ENCODE assay signal across 7 cellular contexts in genomic region chr7:88801046-88801445, GRCh38. TPM values are rescaled to one million over a fixed set of nuclear protein-coding genes. Genes with fewer than 3 reads are reported as not detected.
"Had no signal": no experiment of that assay in that cellular context is flagged by ENCODE, and none has a peak within 500 bp of the region (broad histone marks: within the 10 kb centered on the region; RNA-seq: fewer than 3 reads in every experiment).

No MANE protein-coding gene starts in this region.

- H3K4me3 Mint-ChIP-seq: H9 had no signal

- H3K9ac ChIP-seq: GM23248 had no signal

- DNase-seq: GM23248, H9, HCEC 1CT, IMR-90 had no signal

- H3K27ac ChIP-seq: GM23248 had no signal

- H3K9me3 Mint-ChIP-seq: H9 had no signal

- ATAC-seq: K562 had no signal

- H2AFZ ChIP-seq: GM23248 had no signal

- H3K4me3 ChIP-seq: GM23248, K562 had no signal

RNA-seq across cellular contexts. Expression of gene TEX47, which starts 5.5 kb away (rescaled TPM):
- total RNA-seq: GM23248, H1, H9, HT-29, IMR-90, K562 had no signal
- polyA plus RNA-seq: GM23248, H1, IMR-90, K562 had no signal

RNA-seq across cellular contexts. Expression of gene ZNF804B, which starts 41.5 kb away (rescaled TPM):
- total RNA-seq: GM23248, H1, H9, HT-29, IMR-90 had no signal
- polyA plus RNA-seq: GM23248, H1, IMR-90, K562 had no signal
